Comparison of ENCODE assay signal across 6 cellular contexts in the genomic region with DNA sequence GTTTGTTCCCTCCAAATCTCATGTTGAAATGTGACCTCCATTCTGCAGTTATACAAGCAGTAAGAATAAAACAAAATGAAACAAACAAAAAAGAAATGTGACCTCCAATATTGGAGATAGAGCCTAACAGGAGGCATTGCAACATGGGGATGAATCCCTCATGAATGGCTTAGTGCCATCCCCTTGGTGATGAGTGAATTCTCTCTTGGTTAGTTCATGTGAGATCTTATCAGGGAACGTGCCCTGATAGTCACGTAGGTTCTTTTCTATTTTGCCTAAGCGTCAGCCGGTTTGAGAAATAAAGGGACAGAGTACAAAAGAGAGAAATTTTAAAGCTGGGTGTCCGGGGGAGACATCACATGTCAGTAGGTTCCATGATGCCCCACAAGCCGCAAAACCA. TPM values are rescaled to one million over a fixed set of nuclear protein-coding genes. Genes with fewer than 3 reads are reported as not detected.
"Had no signal": no experiment of that assay in that cellular context is flagged by ENCODE, and none has a peak within 500 bp of the region (broad histone marks: within the 10 kb centered on the region; RNA-seq: fewer than 3 reads in every experiment).

No MANE protein-coding gene starts in this region.

RNA-seq across cellular contexts. Expression of gene APLNR, which starts 44.5 kb away (rescaled TPM):
- total RNA-seq: NCI-H460, OCI-LY7, PC-9, SJSA1 had no signal

RNA-seq across cellular contexts. Expression of gene P2RX3, which starts 56.6 kb away (rescaled TPM):
- total RNA-seq: LHCN-M2, NCI-H460, OCI-LY7, PC-9, SJSA1 had no signal
- polyA plus RNA-seq: SK-N-SH had no signal
